33 cellular contexts compared by ENCODE assay signal in genomic region chr2:123040506-123040905, GRCh38.
"Had no signal": no experiment of that assay in that cellular context is flagged by ENCODE, and none has a peak within 500 bp of the region (broad histone marks: within the 10 kb centered on the region; RNA-seq: fewer than 3 reads in every experiment).

No MANE protein-coding gene starts in this region.

- DNase-seq: activated B cell treated with CpG ODN at 0.5 μM for 24 hours; activated CD4-positive, alpha-beta memory T cell treated with anti-CD3 and anti-CD28 coated beads, Interleukin-2, amount 10 ng/mL, durations not matched to agents 7 days and 5 days; activated CD4-positive, alpha-beta T cell treated with anti-CD3 and anti-CD28 coated beads for 1 hour; activated CD4-positive, alpha-beta T cell treated with anti-CD3 and anti-CD28 coated beads for 36 hours; activated CD4-positive, alpha-beta T cell treated with anti-CD3 and anti-CD28 coated beads for 48 hours; activated CD4-positive, alpha-beta T cell treated with anti-CD3 and anti-CD28 coated beads, Interleukin-2, amount 10 ng/mL, durations not matched to agents 7 days and 5 days; activated CD4-positive, alpha-beta T cell treated with anti-CD3 and anti-CD28 coated beads, Interleukin-2, amount 50 U/mL, for 48 hours; activated CD8-positive, alpha-beta memory T cell treated with anti-CD3 and anti-CD28 coated beads for 24 hours; activated CD8-positive, alpha-beta memory T cell treated with anti-CD3 and anti-CD28 coated beads, Interleukin-2, amount 10 ng/mL, durations not matched to agents 7 days and 5 days; activated CD8-positive, alpha-beta memory T cell treated with anti-CD3 and anti-CD28 coated beads, Interleukin-2, amount 50 U/mL, for 48 hours; activated CD8-positive, alpha-beta T cell treated with anti-CD3 and anti-CD28 coated beads, Interleukin-2, amount 10 ng/mL, durations not matched to agents 7 days and 5 days; activated effector memory CD4-positive, alpha-beta T cell treated with Interleukin-2 at 50 U/mL for 16 hours; activated gamma-delta T cell; activated naive CD4-positive, alpha-beta T cell treated with anti-CD3 and anti-CD28 coated beads, Interleukin-2, amount 10 ng/mL, durations not matched to agents 7 days and 5 days; activated naive CD4-positive, alpha-beta T cell treated with Interleukin-2 at 50 U/mL for 16 hours; activated naive CD8-positive, alpha-beta T cell treated with anti-CD3 and anti-CD28 coated beads, Interleukin-2, amount 10 ng/mL, durations not matched to agents 7 days and 5 days; activated naive CD8-positive, alpha-beta T cell treated with anti-CD3 and anti-CD28 coated beads, Interleukin-2, amount 50 U/mL, for 24 hours; activated T-cell treated with anti-CD3 and anti-CD28 coated beads, Interleukin-2, amount 50 U/mL, for 24 hours; activated T-cell treated with anti-CD3 and anti-CD28 coated beads, Interleukin-2, amount 50 U/mL, for 48 hours; amygdala; anterior cingulate cortex; central memory CD4-positive, alpha-beta T cell; T-helper 1 cell; T-helper 2 cell; T-helper 9 cell had no signal

- H3K4me3 ChIP-seq: ascending aorta had no signal

- H3K27me3 ChIP-seq: ascending aorta had no signal

- H3K4me1 Mint-ChIP-seq: activated B cell treated with CpG ODN at 0.5 μM for 24 hours; activated CD4-positive, alpha-beta memory T cell treated with anti-CD3 and anti-CD28 coated beads, Interleukin-2, amount 10 ng/mL, durations not matched to agents 7 days and 5 days; activated CD4-positive, alpha-beta T cell treated with anti-CD3 and anti-CD28 coated beads for 36 hours; activated CD4-positive, alpha-beta T cell treated with anti-CD3 and anti-CD28 coated beads, Interleukin-2, amount 10 ng/mL, durations not matched to agents 7 days and 5 days; activated CD8-positive, alpha-beta memory T cell treated with anti-CD3 and anti-CD28 coated beads, Interleukin-2, amount 10 ng/mL, durations not matched to agents 7 days and 5 days; activated naive CD4-positive, alpha-beta T cell treated with anti-CD3 and anti-CD28 coated beads, Interleukin-2, amount 10 ng/mL, durations not matched to agents 7 days and 5 days; activated naive CD4-positive, alpha-beta T cell treated with anti-CD3 and anti-CD28 coated beads, Interleukin-2, amount 50 U/mL, for 24 hours; activated naive CD8-positive, alpha-beta T cell treated with anti-CD3 and anti-CD28 coated beads, Interleukin-2, amount 10 ng/mL, durations not matched to agents 7 days and 5 days; activated naive CD8-positive, alpha-beta T cell treated with anti-CD3 and anti-CD28 coated beads, Interleukin-2, amount 50 U/mL, for 24 hours; brain had no signal

- H3K4me3 Mint-ChIP-seq: activated B cell treated with CpG ODN at 0.5 μM for 24 hours; activated CD4-positive, alpha-beta memory T cell treated with anti-CD3 and anti-CD28 coated beads, Interleukin-2, amount 10 ng/mL, durations not matched to agents 7 days and 5 days; activated CD4-positive, alpha-beta T cell treated with anti-CD3 and anti-CD28 coated beads for 36 hours; activated CD4-positive, alpha-beta T cell treated with anti-CD3 and anti-CD28 coated beads, Interleukin-2, amount 10 ng/mL, durations not matched to agents 7 days and 5 days; activated CD8-positive, alpha-beta memory T cell treated with anti-CD3 and anti-CD28 coated beads, Interleukin-2, amount 10 ng/mL, durations not matched to agents 7 days and 5 days; activated CD8-positive, alpha-beta T cell treated with anti-CD3 and anti-CD28 coated beads, Interleukin-2, amount 10 ng/mL, durations not matched to agents 7 days and 5 days; activated naive CD4-positive, alpha-beta T cell treated with anti-CD3 and anti-CD28 coated beads, Interleukin-2, amount 10 ng/mL, durations not matched to agents 7 days and 5 days; activated naive CD4-positive, alpha-beta T cell treated with anti-CD3 and anti-CD28 coated beads, Interleukin-2, amount 50 U/mL, for 24 hours; activated naive CD8-positive, alpha-beta T cell; activated naive CD8-positive, alpha-beta T cell treated with anti-CD3 and anti-CD28 coated beads, Interleukin-2, amount 10 ng/mL, durations not matched to agents 7 days and 5 days; activated naive CD8-positive, alpha-beta T cell treated with anti-CD3 and anti-CD28 coated beads, Interleukin-2, amount 50 U/mL, for 24 hours; activated T-cell treated with anti-CD3 and anti-CD28 coated beads, Interleukin-2, amount 50 U/mL, for 24 hours; brain; T-helper 1 cell treated with Interleukin-12 subunit alpha and Interleukin-12 subunit beta and Interleukin-4 antibody, amounts not matched to agents 30 μg/mL and 1 μg/mL, for 36 hours; T-helper 2 cell treated with Interferon-gamma antibody and Interleukin-4, amounts not matched to agents 5 μg/mL and 100 μg/mL, for 36 hours had no signal

- H3K27me3 Mint-ChIP-seq: activated B cell treated with CpG ODN at 0.5 μM for 24 hours; activated CD4-positive, alpha-beta memory T cell treated with anti-CD3 and anti-CD28 coated beads, Interleukin-2, amount 10 ng/mL, durations not matched to agents 7 days and 5 days; activated CD4-positive, alpha-beta T cell treated with anti-CD3 and anti-CD28 coated beads for 36 hours; activated CD4-positive, alpha-beta T cell treated with anti-CD3 and anti-CD28 coated beads, Interleukin-2, amount 10 ng/mL, durations not matched to agents 7 days and 5 days; activated CD8-positive, alpha-beta memory T cell treated with anti-CD3 and anti-CD28 coated beads, Interleukin-2, amount 10 ng/mL, durations not matched to agents 7 days and 5 days; activated naive CD4-positive, alpha-beta T cell treated with anti-CD3 and anti-CD28 coated beads, Interleukin-2, amount 10 ng/mL, durations not matched to agents 7 days and 5 days; activated naive CD4-positive, alpha-beta T cell treated with anti-CD3 and anti-CD28 coated beads, Interleukin-2, amount 50 U/mL, for 24 hours; activated naive CD8-positive, alpha-beta T cell; activated naive CD8-positive, alpha-beta T cell treated with anti-CD3 and anti-CD28 coated beads, Interleukin-2, amount 10 ng/mL, durations not matched to agents 7 days and 5 days; activated naive CD8-positive, alpha-beta T cell treated with anti-CD3 and anti-CD28 coated beads, Interleukin-2, amount 50 U/mL, for 24 hours; activated T-cell treated with anti-CD3 and anti-CD28 coated beads, Interleukin-2, amount 50 U/mL, for 24 hours had no signal

- H3K27ac Mint-ChIP-seq: activated B cell treated with CpG ODN at 0.5 μM for 24 hours; activated CD4-positive, alpha-beta memory T cell treated with anti-CD3 and anti-CD28 coated beads, Interleukin-2, amount 10 ng/mL, durations not matched to agents 7 days and 5 days; activated CD4-positive, alpha-beta T cell treated with anti-CD3 and anti-CD28 coated beads for 36 hours; activated CD4-positive, alpha-beta T cell treated with anti-CD3 and anti-CD28 coated beads, Interleukin-2, amount 10 ng/mL, durations not matched to agents 7 days and 5 days; activated CD8-positive, alpha-beta memory T cell treated with anti-CD3 and anti-CD28 coated beads, Interleukin-2, amount 10 ng/mL, durations not matched to agents 7 days and 5 days; activated CD8-positive, alpha-beta T cell treated with anti-CD3 and anti-CD28 coated beads, Interleukin-2, amount 10 ng/mL, durations not matched to agents 7 days and 5 days; activated naive CD4-positive, alpha-beta T cell treated with anti-CD3 and anti-CD28 coated beads, Interleukin-2, amount 10 ng/mL, durations not matched to agents 7 days and 5 days; activated naive CD4-positive, alpha-beta T cell treated with anti-CD3 and anti-CD28 coated beads, Interleukin-2, amount 50 U/mL, for 24 hours; activated naive CD8-positive, alpha-beta T cell; activated naive CD8-positive, alpha-beta T cell treated with anti-CD3 and anti-CD28 coated beads, Interleukin-2, amount 10 ng/mL, durations not matched to agents 7 days and 5 days; activated naive CD8-positive, alpha-beta T cell treated with anti-CD3 and anti-CD28 coated beads, Interleukin-2, amount 50 U/mL, for 24 hours; activated T-cell treated with anti-CD3 and anti-CD28 coated beads, Interleukin-2, amount 50 U/mL, for 24 hours; activated T-helper 2 cell treated with anti-CD3 and anti-CD28 coated beads, Interferon-gamma antibody, Interleukin-2, Interleukin-4, amounts not matched to agents 10 μg/mL and 5 μg/mL and 100 μg/mL, durations not matched to agents 14 hours and 24 hours and 36 hours; brain; T-helper 1 cell treated with Interleukin-12 subunit alpha and Interleukin-12 subunit beta and Interleukin-4 antibody, amounts not matched to agents 30 μg/mL and 1 μg/mL, for 36 hours; T-helper 2 cell treated with Interferon-gamma antibody and Interleukin-4, amounts not matched to agents 5 μg/mL and 100 μg/mL, for 36 hours had no signal

- H3K36me3 ChIP-seq: ascending aorta had no signal

- FAIRE-seq: TTC549 had no signal

- H3K36me3 Mint-ChIP-seq: activated CD8-positive, alpha-beta memory T cell treated with anti-CD3 and anti-CD28 coated beads, Interleukin-2, amount 10 ng/mL, durations not matched to agents 7 days and 5 days; activated naive CD4-positive, alpha-beta T cell treated with anti-CD3 and anti-CD28 coated beads, Interleukin-2, amount 10 ng/mL, durations not matched to agents 7 days and 5 days; activated naive CD4-positive, alpha-beta T cell treated with anti-CD3 and anti-CD28 coated beads, Interleukin-2, amount 50 U/mL, for 24 hours; activated naive CD8-positive, alpha-beta T cell; activated naive CD8-positive, alpha-beta T cell treated with anti-CD3 and anti-CD28 coated beads, Interleukin-2, amount 10 ng/mL, durations not matched to agents 7 days and 5 days; brain had no signal
